Comparison of ENCODE assay signal across 1 cellular context in genomic region chr13:30752991-30753616, GRCh38.
TF ChIP-seq lines count a peak whose summit lies in the region.

No MANE protein-coding gene starts in this region.

TF ChIP-seq in IMR-90, 13 proteins besides CTCF, POLR2A, EP300 and RAD21 (continued from another document):
- TF ChIP-seq, protein P1, sequence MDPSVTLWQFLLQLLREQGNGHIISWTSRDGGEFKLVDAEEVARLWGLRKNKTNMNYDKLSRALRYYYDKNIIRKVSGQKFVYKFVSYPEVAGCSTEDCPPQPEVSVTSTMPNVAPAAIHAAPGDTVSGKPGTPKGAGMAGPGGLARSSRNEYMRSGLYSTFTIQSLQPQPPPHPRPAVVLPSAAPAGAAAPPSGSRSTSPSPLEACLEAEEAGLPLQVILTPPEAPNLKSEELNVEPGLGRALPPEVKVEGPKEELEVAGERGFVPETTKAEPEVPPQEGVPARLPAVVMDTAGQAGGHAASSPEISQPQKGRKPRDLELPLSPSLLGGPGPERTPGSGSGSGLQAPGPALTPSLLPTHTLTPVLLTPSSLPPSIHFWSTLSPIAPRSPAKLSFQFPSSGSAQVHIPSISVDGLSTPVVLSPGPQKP (IDR thresholded peaks at IDR 0.05; ENCODE audit: borderline replicate concordance, low read depth, low read length) = no peak
